Comparison of ENCODE assay signal across 9 cellular contexts in the genomic region with DNA sequence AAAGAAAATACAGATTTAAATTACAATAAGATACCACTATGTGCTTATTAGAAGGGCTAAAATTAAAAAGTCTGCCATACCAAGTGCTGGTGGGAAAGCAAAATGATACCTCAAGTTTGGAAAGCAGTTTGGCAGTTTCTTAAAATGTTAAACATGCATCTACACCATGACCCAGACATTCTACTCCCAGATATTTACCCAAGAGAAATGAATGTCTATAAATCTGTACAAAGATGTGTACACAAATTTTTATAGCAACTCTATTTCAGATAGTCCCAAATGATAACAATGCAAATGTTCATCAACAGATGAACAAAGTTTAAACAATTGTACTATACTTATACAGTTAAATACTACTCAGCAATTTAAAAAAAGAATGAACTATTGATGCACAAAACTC. TPM values are rescaled to one million over a fixed set of nuclear protein-coding genes. Genes with fewer than 3 reads are reported as not detected.
"Had no signal": no experiment of that assay in that cellular context is flagged by ENCODE, and none has a peak within 500 bp of the region (broad histone marks: within the 10 kb centered on the region; RNA-seq: fewer than 3 reads in every experiment).

No MANE protein-coding gene starts in this region.

- H3K36me3 Mint-ChIP-seq: IgD-negative memory B cell had no signal

- H3K4me1 Mint-ChIP-seq: GM23338, H9, IgD-negative memory B cell had no signal

- H3K9me3 Mint-ChIP-seq: GM23338, H9 had no signal

- H3K27ac ChIP-seq: HL-60 had no signal

- H3K4me3 ChIP-seq: GM23338 had no signal

- ATAC-seq: GM23338, HepG2 had no signal

- H3K27ac Mint-ChIP-seq: GM23338, H9, IgD-negative memory B cell had no signal

- DNase-seq: H9, HCEC 1CT, KBM-7 had no signal

- H3K4me3 Mint-ChIP-seq: GM23338, H9, IgD-negative memory B cell had no signal

- H3K27me3 Mint-ChIP-seq: IgD-negative memory B cell had no signal

RNA-seq across cellular contexts. Expression of a gene that starts 7.1 kb away (rescaled TPM):
- total RNA-seq: GM23338, H1, H9, HepG2, HT1080 had no signal
- polyA plus RNA-seq: GM23338, H1, IgD-negative memory B cell had no signal

RNA-seq across cellular contexts. Expression of a gene that starts 51.5 kb away (rescaled TPM):
- total RNA-seq: GM23338, H1, H9, HepG2, HT1080 had no signal
- polyA plus RNA-seq: GM23338, IgD-negative memory B cell had no signal
